ENCODE assay signal across 8 cellular contexts in genomic region chr1:17941396-17941795, GRCh38.
"Had no signal": no experiment of that assay in that cellular context is flagged by ENCODE, and none has a peak within 500 bp of the region (broad histone marks: within the 10 kb centered on the region; RNA-seq: fewer than 3 reads in every experiment).

No MANE protein-coding gene starts in this region.

- DNase-seq: GDM1, GF-D8 had no signal

- H3K4me3 ChIP-seq: GM12878 had no signal

- FAIRE-seq: G401.6, GM12878, GM12891, GM12892, GM18507, GM19239 had no signal

- ATAC-seq: GM12878 had no signal
